ENCODE assay signal across 10 cellular contexts in genomic region chr5:68277427-68277826, GRCh38.
DNase-seq lines count a peak whose midpoint lies in the region; ATAC-seq lines count a peak whose summit lies in the region.
"Had no signal": no experiment of that assay in that cellular context is flagged by ENCODE, and none has a peak within 500 bp of the region (broad histone marks: within the 10 kb centered on the region; RNA-seq: fewer than 3 reads in every experiment).

No MANE protein-coding gene starts in this region.

- DNase-seq in AG20443 (ENCODE audit: low spot score) (peak; percentile 27), HCEC 1CT (peak; percentile 27), kidney glomerular epithelial cell (lab: John Stamatoyannopoulos, UW) (peak; percentile 86), OCI-M2 (lab: John Stamatoyannopoulos, UW; ENCODE audit: unreplicated experiment) (no peak), GM19240 (ENCODE audit: insufficient read length, low spot score) (no peak), AML-193 (lab: John Stamatoyannopoulos, UW) (no peak)
- DNase-seq: NCI-H2029 had no signal

- no peaks in the 10 kb centered on the region for H3K27me3 Mint-ChIP-seq in activated naive CD8-positive, alpha-beta T cell

- H3K36me3 Mint-ChIP-seq in activated naive CD8-positive, alpha-beta T cell, result peaks cover 15% of the 10 kb centered on the region

- peaks cover 73% of the 10 kb centered on the region for H3K4me1 Mint-ChIP-seq in activated naive CD8-positive, alpha-beta T cell (ENCODE audit: low read depth)

- no peaks in the 10 kb centered on the region for H3K9me3 Mint-ChIP-seq in activated naive CD8-positive, alpha-beta T cell (ENCODE audit: low read depth)

- ATAC-seq in HG03095 (IDR thresholded peaks at IDR 0.05; ENCODE audit: unreplicated experiment), result no peak
- ATAC-seq: HepG2 had no signal

- peak overlapping the region; percentile 77 for H3K27ac Mint-ChIP-seq in activated naive CD8-positive, alpha-beta T cell

- no peak overlapping the region for H3K4me3 Mint-ChIP-seq in activated naive CD8-positive, alpha-beta T cell

Comparison
In these comparisons a context has a peak if more than half of its experiments do, and no peak if none do; other contexts are left out.
1. DNase-seq: peak in AG20443 (single experiment), HCEC 1CT (single experiment) and kidney glomerular epithelial cell (single experiment); none in OCI-M2 (single experiment), GM19240 (single experiment) and AML-193 (0 of 2).